In genomic region chr11:59144096-59144495, GRCh38 we compare ENCODE assay signal across 8 cellular contexts. TPM values are rescaled to one million over a fixed set of nuclear protein-coding genes. Genes with fewer than 3 reads are reported as not detected.
DNase-seq lines count a peak whose midpoint lies in the region; ATAC-seq, FAIRE-seq and TF ChIP-seq lines count a peak whose summit lies in the region.

No MANE protein-coding gene starts in this region.

- H3K4me3 ChIP-seq in Peyer's patch, result peak overlapping the region; percentile 42 to 90 (median 60)
- H3K4me3 ChIP-seq in endothelial cell of umbilical vein (replicated peaks in 1 of 3; ENCODE audit: insufficient read depth in 1 of 3, low read depth in 1 of 3, low read length in 3 of 3), result peak overlapping the region; percentile 66 to 90 (median 81)
- H3K4me3 ChIP-seq in psoas muscle, result peak overlapping the region; percentile 91

- FAIRE-seq in endothelial cell of umbilical vein (lab: Jason Lieb, UNC), result peak; percentile 61

- dilution Hi-C loops in endothelial cell of umbilical vein (cut with MboI; ENCODE audit: extremely low pct_ligation_motif_present, low sequenced_read_pairs), result no loop called here

- intact Hi-C loops in endothelial cell of umbilical vein (cut with micrococcal nuclease), result loop anchor here (5.0 kb wide), 2 partner anchors 413 to 1367 kb away; no protein-coding TSS in a partner anchor
- intact Hi-C loops in psoas muscle (cut with DNase I), result no loop called here

- no peak for TF ChIP-seq CTCF in Peyer's patch (IDR thresholded peaks at IDR 0.05)
- no peak for TF ChIP-seq CTCF in endothelial cell of umbilical vein (IDR thresholded peaks at IDR 0.05; ENCODE audit: extremely low read depth in 1 of 2, insufficient read depth in 1 of 2, low read depth in 1 of 2, low read length in 2 of 2)
- TF ChIP-seq CTCF in psoas muscle (IDR thresholded peaks at IDR 0.05), result no peak

- no peak for ATAC-seq in psoas muscle
- no peak for ATAC-seq in GM19324 (IDR thresholded peaks at IDR 0.05; ENCODE audit: low FRiP score, unreplicated experiment)

- H3K4me1 ChIP-seq in Peyer's patch (peaks cover 0 to 15% (median 7%) of the 10 kb centered on the region in 4 donors), endothelial cell of umbilical vein (ENCODE audit: control insufficient read depth, extremely low read depth, insufficient read depth, low read length) (peaks cover 32% of the 10 kb centered on the region), psoas muscle (peaks cover 12% of the 10 kb centered on the region)

- DNase-seq in G401 (ENCODE audit: low spot score), result peak; percentile 4
- no peak for DNase-seq in Peyer's patch
- peak; percentile 42 for DNase-seq in endothelial cell of umbilical vein (ENCODE audit: low read depth, low spot score)
- DNase-seq in psoas muscle, result no peak
- DNase-seq in NOMO-1 treated with DMSO at 0.1 percent for 48 hours (lab: John Stamatoyannopoulos, UW; ENCODE audit: unreplicated experiment), result no peak
- no peak for DNase-seq in effector CD8-positive, alpha-beta T cell (lab: John Stamatoyannopoulos, UW)
- no peak for DNase-seq in COLO829 (ENCODE audit: low spot score)

- TF ChIP-seq POLR2A in Peyer's patch (IDR thresholded peaks at IDR 0.05) (no peak), endothelial cell of umbilical vein (IDR thresholded peaks at IDR 0.05; ENCODE audit: low read depth, low read length) (no peak)

- in situ Hi-C loops in G401 (cut with HindIII; ENCODE audit: low sequenced_read_pairs), result no loop called here

- H3K4me2 ChIP-seq in endothelial cell of umbilical vein (ENCODE audit: insufficient read depth, low read length), result peak overlapping the region; percentile 90

- POLR2A ChIA-PET in endothelial cell of umbilical vein (lab: Charles Lee), result no interaction called here

- CTCF ChIA-PET in endothelial cell of umbilical vein (lab: Charles Lee), result interaction anchor here (0.6 to 6.0 kb wide), 7 partner anchors 8 to 86 kb away, joined by 3 to 91 read pairs (median 15); partner anchors contain the start of genes DTX4 and FAM111B

- no peaks in the 10 kb centered on the region for H3K9me1 ChIP-seq in endothelial cell of umbilical vein (replicated peaks; ENCODE audit: control insufficient read depth, extremely low read depth, insufficient read depth, low read length)

- no TSS peak for BruUV-seq in endothelial cell of umbilical vein (replicated peaks; lab: Mats Ljungman, UMichigan)

- H2AFZ ChIP-seq in endothelial cell of umbilical vein (ENCODE audit: low read depth, low read length), result peak overlapping the region; percentile 88

- WGBS in psoas muscle, 3 donors, result 82 to 94% (median 85%) methylated on average over 1 of the region's 1 CpG

- peak overlapping the region; percentile 69 for H3K9ac ChIP-seq in endothelial cell of umbilical vein (replicated peaks; ENCODE audit: extremely low read depth, insufficient read depth, low read length)

- no peaks in the 10 kb centered on the region for H4K20me1 ChIP-seq in endothelial cell of umbilical vein (replicated peaks; ENCODE audit: control insufficient read depth, extremely low read depth, insufficient read depth, low read length)

- no peaks in the 10 kb centered on the region for H3K9me3 ChIP-seq in Peyer's patch
- H3K9me3 ChIP-seq in endothelial cell of umbilical vein (replicated peaks; ENCODE audit: control insufficient read depth, insufficient read depth, low read length), result no peaks in the 10 kb centered on the region
- no peaks in the 10 kb centered on the region for H3K9me3 ChIP-seq in psoas muscle

- H3K27me3 ChIP-seq in Peyer's patch (no peaks in the 10 kb centered on the region), endothelial cell of umbilical vein (ENCODE audit: control insufficient read depth in 2 of 2, insufficient read depth in 2 of 2, low read length in 2 of 2) (no peaks in the 10 kb centered on the region), psoas muscle (ENCODE audit: insufficient read depth in 3 of 3, low read length in 2 of 3) (no peaks in the 10 kb centered on the region)

- H3K79me2 ChIP-seq in endothelial cell of umbilical vein (ENCODE audit: control insufficient read depth, insufficient read depth, low read length), result peaks cover 22% of the 10 kb centered on the region

- H3K36me3 ChIP-seq in Peyer's patch (peaks cover 0 to 5% (median 0%) of the 10 kb centered on the region in 3 donors), endothelial cell of umbilical vein (ENCODE audit: control insufficient read depth in 2 of 2, extremely low read depth in 1 of 2, insufficient read depth in 2 of 2, low read length in 2 of 2) (peaks cover 0 to 2% of the 10 kb centered on the region in 2 experiments), psoas muscle (ENCODE audit: insufficient read depth in 1 of 2, low read depth in 1 of 2) (no peaks in the 10 kb centered on the region)

- H3K27ac ChIP-seq in Peyer's patch (peak overlapping the region; percentile 86 to 98 (median 89)), endothelial cell of umbilical vein (ENCODE audit: insufficient read depth, low read depth, low read length) (peak overlapping the region; percentile 38), psoas muscle (peak overlapping the region; percentile 50)

TF ChIP-seq in endothelial cell of umbilical vein, 7 proteins besides CTCF, POLR2A, EP300 and RAD21:
- TF ChIP-seq MYC (IDR thresholded peaks at IDR 0.05; ENCODE audit: low read depth, low read length) (no peak), MAX (IDR thresholded peaks at IDR 0.05; ENCODE audit: insufficient read depth, insufficient read length) (no peak), GATA2 (IDR thresholded peaks at IDR 0.05; ENCODE audit: insufficient read depth, insufficient read length, low read depth, low read length) (no peak), EZH2 (IDR thresholded peaks at IDR 0.05; ENCODE audit: borderline replicate concordance, low read depth, low read length, severe bottlenecking) (no peak), FOS (IDR thresholded peaks at IDR 0.05; ENCODE audit: borderline replicate concordance, insufficient read depth, low read length) (no peak), POLR2AphosphoS5 (IDR thresholded peaks at IDR 0.05; ENCODE audit: insufficient read depth, low read depth, low read length) (no peak), JUN (IDR thresholded peaks at IDR 0.05; ENCODE audit: borderline replicate concordance, insufficient read depth, insufficient read length, low read depth) (no peak)

RNA-seq across cellular contexts. Expression of gene FAM111A, which starts 1.4 kb away (rescaled TPM):
- 2.2 and 4.2 TPM in 2 replicates for total RNA-seq in G401 (2014; rRNA removed; shearing (Covaris generic))
- 10 to 100 TPM; 43.0 to 96.6 (median 68.5) TPM for total RNA-seq in Peyer's patch
- 53.0 and 57.4 TPM in 2 replicates for total RNA-seq in endothelial cell of umbilical vein
- polyA plus RNA-seq in endothelial cell of umbilical vein, result 13.6 and 20.1 TPM in 2 replicates
- polyA plus RNA-seq in endothelial cell of umbilical vein (2011; cell fraction: cytosol; rRNA removed), result 20.4 and 22.5 TPM in 2 replicates
- 112 and 119 TPM in 2 replicates for polyA plus RNA-seq in endothelial cell of umbilical vein (2011; cell fraction: nucleus; rRNA removed)
- polyA plus RNA-seq in endothelial cell of umbilical vein (2012), result 20.2 and 27.4 TPM in 2 replicates
- polyA minus RNA-seq in endothelial cell of umbilical vein, result 32.8 and 33.6 TPM in 2 replicates
- polyA minus RNA-seq in endothelial cell of umbilical vein (2011; cell fraction: cytosol; rRNA and poly(A)+ RNA removed), result 19.9 TPM
- 38.8 and 47.7 TPM in 2 replicates for polyA minus RNA-seq in endothelial cell of umbilical vein (2011; cell fraction: nucleus; rRNA and poly(A)+ RNA removed)
- 1 to 10 TPM; 2.6 to 3.4 (median 3.1) TPM for total RNA-seq in psoas muscle
- 1 to 10 TPM in 2 of 3 donors, under 1 TPM in 1; 0.91 to 5.2 (median 1.7) TPM for polyA plus RNA-seq in psoas muscle

RNA-seq across cellular contexts. Expression of gene DTX4, which starts 27.8 kb away (rescaled TPM):
- 0.55 and 3.7 TPM in 2 replicates for total RNA-seq in G401 (2014; rRNA removed; shearing (Covaris generic))
- total RNA-seq in Peyer's patch (10 to 100 TPM; 41.3 to 93.8 (median 60.9) TPM), endothelial cell of umbilical vein (0.51 and 0.91 TPM in 2 replicates), psoas muscle (1 to 10 TPM; 1.2 to 2.7 (median 2.3) TPM)
- polyA plus RNA-seq in endothelial cell of umbilical vein (0.06 and 0.08 TPM in 2 replicates), psoas muscle (under 1 TPM; 0.46 to 0.65 (median 0.60) TPM)
- 0.06 and 0.08 TPM in 2 replicates for polyA plus RNA-seq in endothelial cell of umbilical vein (2011; cell fraction: cytosol; rRNA removed)
- 0.14 and 0.18 TPM in 2 replicates for polyA plus RNA-seq in endothelial cell of umbilical vein (2011; cell fraction: nucleus; rRNA removed)
- 0.27 and 0.49 TPM in 2 replicates for polyA plus RNA-seq in endothelial cell of umbilical vein (2012)
- polyA minus RNA-seq in endothelial cell of umbilical vein, result 0.19 and 0.34 TPM in 2 replicates
- 5.6 TPM for polyA minus RNA-seq in endothelial cell of umbilical vein (2011; cell fraction: cytosol; rRNA and poly(A)+ RNA removed)
- polyA minus RNA-seq in endothelial cell of umbilical vein (2011; cell fraction: nucleus; rRNA and poly(A)+ RNA removed), result 0.05 and 0.24 TPM in 2 replicates

RNA-seq across cellular contexts. Expression of gene FAM111B, which starts 37.1 kb away (rescaled TPM):
- total RNA-seq in G401 (2014; rRNA removed; shearing (Covaris generic)), result not detected in 2 replicates
- total RNA-seq in Peyer's patch (1 to 10 TPM; 1.8 to 6.0 (median 4.7) TPM), endothelial cell of umbilical vein (17.4 and 21.9 TPM in 2 replicates), psoas muscle (under 1 TPM in 2 of 4 donors, not detected in 2; 0.06 to 0.09 TPM)
- polyA plus RNA-seq in endothelial cell of umbilical vein (2.0 and 2.7 TPM in 2 replicates), psoas muscle (under 1 TPM; 0.01 to 0.05 (median 0.04) TPM)
- 5.8 and 6.6 TPM in 2 replicates for polyA plus RNA-seq in endothelial cell of umbilical vein (2011; cell fraction: cytosol; rRNA removed)
- polyA plus RNA-seq in endothelial cell of umbilical vein (2011; cell fraction: nucleus; rRNA removed), result 5.8 and 7.2 TPM in 2 replicates
- 6.1 and 12.9 TPM in 2 replicates for polyA plus RNA-seq in endothelial cell of umbilical vein (2012)
- 5.5 and 7.1 TPM in 2 replicates for polyA minus RNA-seq in endothelial cell of umbilical vein
- polyA minus RNA-seq in endothelial cell of umbilical vein (2011; cell fraction: cytosol; rRNA and poly(A)+ RNA removed), result 22.5 TPM
- polyA minus RNA-seq in endothelial cell of umbilical vein (2011; cell fraction: nucleus; rRNA and poly(A)+ RNA removed), result 13.1 and 21.8 TPM in 2 replicates

RNA-seq across cellular contexts. Expression of gene GLYATL1B, which starts 58.0 kb away (rescaled TPM):
- total RNA-seq in G401 (2014; rRNA removed; shearing (Covaris generic)), result not detected in 2 replicates
- total RNA-seq in Peyer's patch, result not detected
- total RNA-seq in endothelial cell of umbilical vein, result not detected in 2 replicates
- not detected in 2 replicates for polyA plus RNA-seq in endothelial cell of umbilical vein
- polyA plus RNA-seq in endothelial cell of umbilical vein (2011; cell fraction: cytosol; rRNA removed), result not detected in 2 replicates
- polyA plus RNA-seq in endothelial cell of umbilical vein (2011; cell fraction: nucleus; rRNA removed), result not detected in 2 replicates
- polyA plus RNA-seq in endothelial cell of umbilical vein (2012), result not detected in 2 replicates
- not detected in 2 replicates for polyA minus RNA-seq in endothelial cell of umbilical vein
- polyA minus RNA-seq in endothelial cell of umbilical vein (2011; cell fraction: cytosol; rRNA and poly(A)+ RNA removed), result not detected
- polyA minus RNA-seq in endothelial cell of umbilical vein (2011; cell fraction: nucleus; rRNA and poly(A)+ RNA removed), result not detected in 2 replicates
- total RNA-seq in psoas muscle, result not detected
- not detected for polyA plus RNA-seq in psoas muscle

Comparison
In these comparisons a context has a peak if more than half of its experiments do, and no peak if none do; other contexts are left out.
1. DNase-seq: peak in G401 (single experiment) and endothelial cell of umbilical vein (single experiment); none in Peyer's patch (0 of 3), psoas muscle (0 of 2), NOMO-1 treated with DMSO at 0.1 percent for 48 hours (single experiment), effector CD8-positive, alpha-beta T cell (single experiment) and COLO829 (single experiment).
2. H3K27ac ChIP-seq: peak in every context shown above with its lines; median percentile 89 in Peyer's patch; 50 in psoas muscle; 38 in endothelial cell of umbilical vein.
3. Peak in every context shown above with its lines, with median percentiles within 50 percentile points of each other: H3K4me3 ChIP-seq.